24 cellular contexts compared by ENCODE assay signal in the genomic region with DNA sequence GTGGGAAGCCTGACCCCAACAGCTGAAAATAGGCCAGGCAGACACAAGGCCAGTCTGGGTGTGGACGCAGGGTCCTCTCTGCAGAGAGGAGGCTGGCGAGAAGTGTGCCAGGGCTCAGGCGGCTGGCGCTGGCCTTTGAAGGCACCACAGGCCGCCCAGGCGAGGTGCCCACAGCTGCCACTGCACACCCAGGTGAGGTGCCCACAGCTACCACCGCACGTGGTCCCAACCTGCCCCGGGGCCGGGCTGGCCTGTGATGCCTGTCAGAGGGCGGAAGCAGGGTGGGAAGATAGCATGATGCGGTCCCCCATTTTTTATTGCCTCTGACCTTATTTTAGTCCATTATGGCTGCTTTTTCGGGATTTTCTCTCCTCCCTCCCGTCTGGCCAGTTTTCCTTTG.
"Had no signal": no experiment of that assay in that cellular context is flagged by ENCODE, and none has a peak within 500 bp of the region (broad histone marks: within the 10 kb centered on the region; RNA-seq: fewer than 3 reads in every experiment).

No MANE protein-coding gene starts in this region.

- ATAC-seq: effector memory CD8-positive, alpha-beta T cell; esophagus mucosa; foreskin keratinocyte; gastrocnemius medialis; gastroesophageal sphincter; heart left ventricle; heart right ventricle had no signal

- DNase-seq: colonic mucosa; cortex of kidney; dermis blood vessel endothelial cell; dorsolateral prefrontal cortex; effector CD4-positive, alpha-beta T cell; effector CD8-positive, alpha-beta T cell; effector memory CD4-positive, alpha-beta T cell; effector memory CD8-positive, alpha-beta T cell; endodermal cell; erythroblast; esophagus squamous epithelium; foreskin fibroblast; foreskin keratinocyte; foreskin melanocyte; gastrocnemius medialis; glutamatergic neuron; head of caudate nucleus; heart left ventricle; heart right ventricle had no signal

- H3K36me3 ChIP-seq: colonic mucosa, esophagus muscularis mucosa, esophagus squamous epithelium, gastrocnemius medialis, gastroesophageal sphincter, heart left ventricle, heart right ventricle had no signal

- H3K4me3 ChIP-seq: colonic mucosa, coronary artery, dorsolateral prefrontal cortex, esophagus muscularis mucosa, esophagus squamous epithelium, gastrocnemius medialis, gastroesophageal sphincter, heart left ventricle, heart right ventricle had no signal

- H3K27ac ChIP-seq: colonic mucosa, coronary artery, epithelial cell of prostate, esophagus muscularis mucosa, esophagus squamous epithelium, foreskin keratinocyte, gastrocnemius medialis, gastroesophageal sphincter, heart left ventricle, heart right ventricle had no signal

- H3K4me1 ChIP-seq: colonic mucosa, esophagus muscularis mucosa, esophagus squamous epithelium, foreskin keratinocyte, gastrocnemius medialis, gastroesophageal sphincter, heart left ventricle, heart right ventricle had no signal

- H3K9me3 ChIP-seq: colonic mucosa, esophagus muscularis mucosa, esophagus squamous epithelium, gastrocnemius medialis, gastroesophageal sphincter, heart left ventricle, heart right ventricle had no signal

- H3K27me3 ChIP-seq: colonic mucosa, dorsolateral prefrontal cortex, foreskin keratinocyte, gastrocnemius medialis had no signal
